1 cellular context compared by ENCODE assay signal in genomic region chr5:78065073-78065472, GRCh38.
TF ChIP-seq lines count a peak whose summit lies in the region.

No MANE protein-coding gene starts in this region.

TF ChIP-seq in WTC11, 78 proteins besides CTCF, POLR2A, EP300 and RAD21 (continued from another document):
- no peak for TF ChIP-seq ZNF281 (CRISPR knock-in tag; IDR thresholded peaks at IDR 0.05)
- no peak for TF ChIP-seq GABPB1 (CRISPR knock-in tag; IDR thresholded peaks at IDR 0.05)
- TF ChIP-seq HMGXB4 (CRISPR knock-in tag; IDR thresholded peaks at IDR 0.05): no peak
- TF ChIP-seq ERG (CRISPR knock-in tag; IDR thresholded peaks at IDR 0.05): no peak
- no peak for TF ChIP-seq ATF6 (CRISPR knock-in tag; IDR thresholded peaks at IDR 0.05)
- TF ChIP-seq RELA (CRISPR knock-in tag; IDR thresholded peaks at IDR 0.05; ENCODE audit: borderline replicate concordance): no peak
- no peak for TF ChIP-seq FOXK1 (CRISPR knock-in tag; IDR thresholded peaks at IDR 0.05)
